In genomic region chr21:17554120-17554519, GRCh38 we compare ENCODE assay signal across 27 cellular contexts.
"Had no signal": no experiment of that assay in that cellular context is flagged by ENCODE, and none has a peak within 500 bp of the region (broad histone marks: within the 10 kb centered on the region; RNA-seq: fewer than 3 reads in every experiment).

No MANE protein-coding gene starts in this region.

- H3K27me3 Mint-ChIP-seq: activated CD4-positive, alpha-beta memory T cell treated with anti-CD3 and anti-CD28 coated beads for 36 hours; activated CD4-positive, alpha-beta T cell treated with anti-CD3 and anti-CD28 coated beads, Interleukin-2, amount 10 ng/mL, durations not matched to agents 24 days and 14 days; activated naive CD4-positive, alpha-beta T cell treated with anti-CD3 and anti-CD28 coated beads, Interleukin-2, amount 50 U/mL, for 24 hours; activated naive CD8-positive, alpha-beta T cell treated with anti-CD3 and anti-CD28 coated beads, Interleukin-2, amount 50 U/mL, for 24 hours; activated T-cell treated with anti-CD3 and anti-CD28 coated beads, Interleukin-2, amount 50 U/mL, for 24 hours; type B pancreatic cell had no signal

- H3K4me3 ChIP-seq: body of pancreas, esophagus squamous epithelium, heart right ventricle, left lung, lung, prostate gland, spleen, thoracic aorta, uterus had no signal

- H3K9me3 ChIP-seq: body of pancreas, esophagus squamous epithelium, heart right ventricle, left lung, neutrophil, prostate gland, spleen, thoracic aorta, uterus had no signal

- H3K36me3 Mint-ChIP-seq: activated CD4-positive, alpha-beta memory T cell treated with anti-CD3 and anti-CD28 coated beads for 36 hours; activated naive CD4-positive, alpha-beta T cell treated with anti-CD3 and anti-CD28 coated beads, Interleukin-2, amount 50 U/mL, for 24 hours had no signal

- H3K4me1 Mint-ChIP-seq: activated CD4-positive, alpha-beta T cell treated with anti-CD3 and anti-CD28 coated beads, Interleukin-2, amount 10 ng/mL, durations not matched to agents 24 days and 14 days; activated naive CD4-positive, alpha-beta T cell treated with anti-CD3 and anti-CD28 coated beads, Interleukin-2, amount 50 U/mL, for 24 hours; activated naive CD8-positive, alpha-beta T cell treated with anti-CD3 and anti-CD28 coated beads, Interleukin-2, amount 50 U/mL, for 24 hours; nephron had no signal

- H3K4me3 Mint-ChIP-seq: activated CD4-positive, alpha-beta memory T cell treated with anti-CD3 and anti-CD28 coated beads for 36 hours; activated CD4-positive, alpha-beta T cell treated with anti-CD3 and anti-CD28 coated beads, Interleukin-2, amount 10 ng/mL, durations not matched to agents 24 days and 14 days; activated naive CD4-positive, alpha-beta T cell treated with anti-CD3 and anti-CD28 coated beads, Interleukin-2, amount 50 U/mL, for 24 hours; activated naive CD8-positive, alpha-beta T cell treated with anti-CD3 and anti-CD28 coated beads, Interleukin-2, amount 50 U/mL, for 24 hours; activated T-cell treated with anti-CD3 and anti-CD28 coated beads, Interleukin-2, amount 50 U/mL, for 24 hours; dendritic cell treated with granulocyte-macrophage colony-stimulating factor and Interleukin-4, amounts not matched to agents 40 ng/mL and 50 ng/mL, for 4 days; nephron; type B pancreatic cell had no signal

- H3K36me3 ChIP-seq: left lung, neutrophil, prostate gland, spleen, thoracic aorta, uterus had no signal

- H3K27ac Mint-ChIP-seq: activated CD4-positive, alpha-beta memory T cell treated with anti-CD3 and anti-CD28 coated beads for 36 hours; activated CD4-positive, alpha-beta T cell treated with anti-CD3 and anti-CD28 coated beads, Interleukin-2, amount 10 ng/mL, durations not matched to agents 24 days and 14 days; activated naive CD4-positive, alpha-beta T cell treated with anti-CD3 and anti-CD28 coated beads, Interleukin-2, amount 50 U/mL, for 24 hours; activated naive CD8-positive, alpha-beta T cell treated with anti-CD3 and anti-CD28 coated beads, Interleukin-2, amount 50 U/mL, for 24 hours; activated T-cell treated with anti-CD3 and anti-CD28 coated beads, Interleukin-2, amount 50 U/mL, for 24 hours; dendritic cell treated with granulocyte-macrophage colony-stimulating factor and Interleukin-4, amounts not matched to agents 40 ng/mL and 50 ng/mL, for 4 days; type B pancreatic cell had no signal

- DNase-seq: activated CD4-positive, alpha-beta memory T cell treated with anti-CD3 and anti-CD28 coated beads for 36 hours; activated CD4-positive, alpha-beta T cell treated with anti-CD3 and anti-CD28 coated beads, Interleukin-2, amount 10 ng/mL, durations not matched to agents 24 days and 14 days; activated CD4-positive, CD25-positive, alpha-beta regulatory T cell treated with anti-CD3 and anti-CD28 coated beads, Interleukin-2, amount 50 U/mL, for 72 hours; activated CD8-positive, alpha-beta memory T cell treated with anti-CD3 and anti-CD28 coated beads, Interleukin-2, amount 50 U/mL, for 48 hours; activated naive CD8-positive, alpha-beta T cell treated with anti-CD3 and anti-CD28 coated beads, Interleukin-2, amount 50 U/mL, for 24 hours; activated T-cell treated with anti-CD3 and anti-CD28 coated beads, Interleukin-2, amount 50 U/mL, for 24 hours; body of pancreas; effector CD4-positive, alpha-beta T cell; esophagus squamous epithelium; heart right ventricle; left lung; spleen; stimulated activated CD4-positive, alpha-beta T cell treated with anti-CD3 and anti-CD28 coated beads, Interleukin-2, amount 100 ng/mL, for 48 hours; stimulated activated naive CD4-positive, alpha-beta T cell treated with Interleukin-2 at 50 U/mL for 16 hours; T-helper 9 cell; uterus had no signal

- H3K4me1 ChIP-seq: esophagus squamous epithelium, left lung, prostate gland, spleen had no signal

- FAIRE-seq: endometrium had no signal

- H3K27me3 ChIP-seq: body of pancreas, esophagus squamous epithelium, heart right ventricle, left lung, neutrophil, spleen, uterus had no signal

- H3K27ac ChIP-seq: body of pancreas, epithelial cell of prostate, esophagus squamous epithelium, left lung, neutrophil, prostate gland, spleen, thoracic aorta, uterus, WERI-Rb-1 had no signal

- ATAC-seq: activated naive CD8-positive, alpha-beta T cell treated with anti-CD3 and anti-CD28 coated beads, Interleukin-2, amount 50 U/mL, for 24 hours; left lung had no signal

- H3K9me3 Mint-ChIP-seq: activated CD4-positive, alpha-beta memory T cell treated with anti-CD3 and anti-CD28 coated beads for 36 hours; activated CD4-positive, alpha-beta T cell treated with anti-CD3 and anti-CD28 coated beads, Interleukin-2, amount 10 ng/mL, durations not matched to agents 24 days and 14 days; activated naive CD4-positive, alpha-beta T cell treated with anti-CD3 and anti-CD28 coated beads, Interleukin-2, amount 50 U/mL, for 24 hours; activated naive CD8-positive, alpha-beta T cell treated with anti-CD3 and anti-CD28 coated beads, Interleukin-2, amount 50 U/mL, for 24 hours; activated T-cell treated with anti-CD3 and anti-CD28 coated beads, Interleukin-2, amount 50 U/mL, for 24 hours; dendritic cell treated with granulocyte-macrophage colony-stimulating factor and Interleukin-4, amounts not matched to agents 40 ng/mL and 50 ng/mL, for 4 days; nephron; type B pancreatic cell had no signal
